In the genomic region with DNA sequence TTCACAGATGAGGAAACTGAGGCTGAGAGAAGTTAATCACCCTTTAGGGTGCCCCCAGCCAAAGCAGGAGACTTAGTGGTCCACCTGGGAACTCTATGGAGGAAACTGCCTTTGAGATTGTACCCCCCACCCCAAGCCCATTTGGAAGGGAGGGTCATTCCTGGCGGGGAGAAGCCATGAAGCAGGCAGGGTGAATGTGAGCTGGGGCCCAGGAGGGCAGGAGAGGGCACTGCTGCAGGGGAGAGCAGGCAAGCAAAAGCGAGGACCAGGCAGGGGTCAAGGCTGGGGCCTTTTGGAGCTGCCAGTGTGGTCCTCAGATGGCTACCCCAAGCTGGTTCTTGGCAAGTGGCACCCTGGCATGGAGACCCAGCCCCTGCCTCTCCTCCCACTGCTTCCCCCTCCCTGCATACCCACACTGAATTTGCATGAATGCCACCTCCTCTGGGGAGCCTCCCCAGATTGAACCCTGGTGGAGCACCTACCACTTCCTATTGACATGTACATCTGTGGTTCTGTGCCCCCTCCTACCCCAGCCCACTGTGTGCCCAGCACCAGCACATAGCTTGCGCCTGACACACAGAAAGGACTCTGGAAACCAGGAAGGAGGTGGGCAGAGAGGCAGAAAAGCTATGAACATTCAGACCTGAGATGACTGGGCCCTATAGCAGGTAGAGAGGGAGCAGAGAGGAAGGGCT, we compare ENCODE assay signal across 9 cellular contexts. TPM values are rescaled to one million over a fixed set of nuclear protein-coding genes. Genes with fewer than 3 reads are reported as not detected.
DNase-seq lines count a peak whose midpoint lies in the region; ATAC-seq, FAIRE-seq and TF ChIP-seq lines count a peak whose summit lies in the region.
"Had no signal": no experiment of that assay in that cellular context is flagged by ENCODE, and none has a peak within 500 bp of the region (broad histone marks: within the 10 kb centered on the region; RNA-seq: fewer than 3 reads in every experiment).

No MANE protein-coding gene starts in this region.

- H2AK5ac ChIP-seq in H1 (ENCODE audit: low read depth, low read length): no peak overlapping the region; the same call in 1 of the 2 replicates

- H3K23me2 ChIP-seq in H1 (ENCODE audit: low read depth, low read length): peaks cover 7% of the 10 kb centered on the region

- H3K27me3 ChIP-seq in SU-DHL-6 (ENCODE audit: low read length): no peaks in the 10 kb centered on the region
- H3K27me3 ChIP-seq in H1 (replicated peaks in 1 of 4; ENCODE audit: control insufficient read depth in 3 of 4, extremely low read depth in 1 of 4, insufficient read depth in 3 of 4, low read length in 3 of 4): peaks cover 0 to 26% (median 17%) of the 10 kb centered on the region in 4 experiments; a peak in 5 of 7 replicates
- peaks cover 3% of the 10 kb centered on the region for H3K27me3 ChIP-seq in rectal smooth muscle tissue (ENCODE audit: control insufficient read depth, insufficient read depth, low read length)

- H4K5ac ChIP-seq in H1 (ENCODE audit: insufficient read length, low read depth, low read length): no peak overlapping the region

- no peak for TF ChIP-seq CTCF in GM12865 (IDR thresholded peaks at IDR 0.05; ENCODE audit: insufficient read depth, low read depth, low read length, missing control alignments)
- TF ChIP-seq CTCF in SU-DHL-6 (IDR thresholded peaks at IDR 0.05; ENCODE audit: insufficient read depth, low read length, poor library complexity, severe bottlenecking): no peak
- no peak for TF ChIP-seq CTCF in H1 (IDR thresholded peaks at IDR 0.05; ENCODE audit: control extremely low read depth in 1 of 3, insufficient read depth in 1 of 3, low read depth in 1 of 3, low read length in 3 of 3)

- peak overlapping the region; percentile 80; the same call in 1 of the 2 replicates for H2BK20ac ChIP-seq in H1 (ENCODE audit: low read length)

- 0 out of 2 replicates have a peak overlapping the region, but pooled peaks have one; percentile 20 for H3K18ac ChIP-seq in H1 (ENCODE audit: extremely low read depth, low read length)

- peak overlapping the region; percentile 87 for H3K9ac ChIP-seq in SU-DHL-6 (ENCODE audit: low read length)
- no peak overlapping the region; a peak in 1 of 7 replicates for H3K9ac ChIP-seq in H1 (replicated peaks in 1 of 4; ENCODE audit: extremely low read depth in 1 of 4, low read depth in 3 of 4, low read length in 3 of 4)
- peak overlapping the region; percentile 10 for H3K9ac ChIP-seq in rectal smooth muscle tissue (ENCODE audit: low read length)

- peak overlapping the region; percentile 88; the same call in 1 of the 2 replicates for H2BK15ac ChIP-seq in H1 (ENCODE audit: low read length)

- DNase-seq in GM12865 (ENCODE audit: low read depth): no peak
- no peak for DNase-seq in H1 (ENCODE audit: low read depth in 1 of 2, low spot score in 2 of 2)
- DNase-seq in LoVo (ENCODE audit: low spot score): no peak
- no peak for DNase-seq in NCI-H2081 (lab: John Stamatoyannopoulos, UW)
- no peak for DNase-seq in HK-2 (ENCODE audit: unreplicated experiment)
- DNase-seq: gastrocnemius medialis had no signal

- no peaks in the 10 kb centered on the region for H4K20me1 ChIP-seq in SU-DHL-6 (ENCODE audit: low read depth, low read length)
- H4K20me1 ChIP-seq in H1 (replicated peaks in 1 of 2; ENCODE audit: control insufficient read depth in 1 of 2, insufficient read depth in 2 of 2, low read length in 2 of 2): peaks cover 2 to 6% of the 10 kb centered on the region in 2 experiments

- H3K36me3 ChIP-seq in SU-DHL-6 (ENCODE audit: low read length) (no peaks in the 10 kb centered on the region; the same call in 1 of the 2 replicates), H1 (ENCODE audit: control insufficient read depth in 2 of 4, insufficient read depth in 4 of 4, low read length in 3 of 4) (peaks cover 0 to 8% (median 2%) of the 10 kb centered on the region in 4 experiments; a peak in 2 of 8 replicates), rectal smooth muscle tissue (ENCODE audit: control insufficient read depth, insufficient read depth, low read length) (no peaks in the 10 kb centered on the region)
- H3K36me3 ChIP-seq: gastrocnemius medialis had no signal

- TF ChIP-seq EP300 in H1 (IDR thresholded peaks at IDR 0.05; ENCODE audit: borderline replicate concordance in 1 of 2, low read depth in 2 of 2, low read length in 2 of 2): no peak

- H4K8ac ChIP-seq in H1 (ENCODE audit: extremely low read depth, insufficient read depth, low read length): no peak overlapping the region

- no peak overlapping the region for H3K14ac ChIP-seq in H1 (ENCODE audit: insufficient read length)

- no peak for FAIRE-seq in H1 (lab: Jason Lieb, UNC)

- H2AFZ ChIP-seq in SU-DHL-6 (ENCODE audit: low read depth, low read length, severe bottlenecking) (no peak overlapping the region), H1 (ENCODE audit: low read length) (no peak overlapping the region)

- no peaks in the 10 kb centered on the region for H3K9me2 ChIP-seq in SU-DHL-6 (replicated peaks; ENCODE audit: insufficient read depth, low read length)

- H3K4me2 ChIP-seq in SU-DHL-6 (ENCODE audit: low read depth, low read length, poor library complexity, severe bottlenecking): peak overlapping the region; percentile 85
- peak overlapping the region; percentile 56 to 90; a peak in 2 of 4 replicates for H3K4me2 ChIP-seq in H1 (ENCODE audit: insufficient read depth in 1 of 2, low read depth in 2 of 2, low read length in 2 of 2)

- peaks cover 47% of the 10 kb centered on the region for H3F3A ChIP-seq in SU-DHL-6 (ENCODE audit: insufficient read depth)

- no peak for TF ChIP-seq POLR2A in H1 (IDR thresholded peaks at IDR 0.05; ENCODE audit: control extremely low read depth in 1 of 2, low read depth in 2 of 2, low read length in 2 of 2)

- CTCF ChIA-PET in H1 (lab: Charles Lee; ENCODE audit: partially characterized antibody): interaction anchor here (0.6 to 2.6 kb wide), 7 partner anchors 9 to 127 kb away, joined by 3 to 9 read pairs (median 5); no protein-coding TSS in a partner anchor

- TF ChIP-seq RAD21 in H1 (IDR thresholded peaks at IDR 0.05 in 1 of 2, conservative IDR thresholded peaks at IDR 0.05 in 1 of 2; ENCODE audit: low read depth in 2 of 2, low read length in 2 of 2): no peak

- peak overlapping the region; percentile 24 for H2BK120ac ChIP-seq in H1 (replicated peaks; ENCODE audit: low read depth, low read length)

- H3K79me2 ChIP-seq in SU-DHL-6 (ENCODE audit: insufficient read depth, low read length): peaks cover 45% of the 10 kb centered on the region
- H3K79me2 ChIP-seq in H1 (ENCODE audit: control insufficient read depth in 1 of 2, insufficient read depth in 2 of 2, low read length in 2 of 2): no peaks in the 10 kb centered on the region

- 85% methylated on average over 3 of the region's 3 CpGs; no CpG with 5 or more reads in 1 of the 2 experiments for WGBS in H1 (ENCODE audit: extremely low coverage in 1 of 2, insufficient coverage in 1 of 2, insufficient read length in 1 of 2, insufficient replicate concordance in 2 of 2, low coverage in 1 of 2, low lambda C conversion rate in 2 of 2, missing lambda C conversion rate in 1 of 2), 2 experiments

- no peak overlapping the region for H3K4ac ChIP-seq in H1 (replicated peaks; ENCODE audit: insufficient read length, low read depth, low read length)

- ATAC-seq in HG03521 (IDR thresholded peaks at IDR 0.05; ENCODE audit: unreplicated experiment): no peak

- H4K91ac ChIP-seq in H1 (replicated peaks; ENCODE audit: insufficient read length, low read length): peak overlapping the region; percentile 17

- H3K27ac ChIP-seq in SU-DHL-6 (ENCODE audit: low read depth, low read length): peak overlapping the region; percentile 95
- no peak overlapping the region for H3K27ac ChIP-seq in H1 (ENCODE audit: low read depth, low read length)
- no peak overlapping the region for H3K27ac ChIP-seq in rectal smooth muscle tissue (ENCODE audit: low read depth, low read length)

- H2BK5ac ChIP-seq in H1 (ENCODE audit: low read depth, low read length): peak overlapping the region; percentile 54; the same call in 1 of the 2 replicates

- no peak overlapping the region for H3K23ac ChIP-seq in H1 (ENCODE audit: insufficient read length)

- H3K4me1 ChIP-seq in H1 (replicated peaks in 1 of 4; ENCODE audit: control insufficient read depth in 3 of 4, insufficient read depth in 4 of 4, low read length in 3 of 4): peaks cover 0 to 31% (median 19%) of the 10 kb centered on the region in 4 experiments; a peak in 6 of 7 replicates
- no peaks in the 10 kb centered on the region for H3K4me1 ChIP-seq in rectal smooth muscle tissue (ENCODE audit: control insufficient read depth, insufficient read depth, low read length)

- no peaks in the 10 kb centered on the region for H3K79me1 ChIP-seq in H1 (ENCODE audit: low read depth, low read length)

- H3K56ac ChIP-seq in H1 (replicated peaks; ENCODE audit: insufficient read length, low read depth, low read length): no peak overlapping the region

- H3K4me3 ChIP-seq in GM12865 (ENCODE audit: low read depth, low read length): peak overlapping the region; percentile 87
- H3K4me3 ChIP-seq in SU-DHL-6 (ENCODE audit: insufficient read depth, low read length, poor library complexity, severe bottlenecking): peak overlapping the region; percentile 78
- peak overlapping the region in 1 of 4 experiments; percentile 94; a peak in 1 of 8 replicates for H3K4me3 ChIP-seq in H1 (ENCODE audit: extremely low read depth in 1 of 4, insufficient read depth in 2 of 4, low read depth in 3 of 4, low read length in 4 of 4)
- H3K4me3 ChIP-seq in rectal smooth muscle tissue (ENCODE audit: low read length): peak overlapping the region; percentile 34

- H3K9me3 ChIP-seq in SU-DHL-6 (ENCODE audit: insufficient read depth, low read length) (no peaks in the 10 kb centered on the region), H1 (ENCODE audit: insufficient read depth in 2 of 2, low read depth in 1 of 2, low read length in 1 of 2) (no peaks in the 10 kb centered on the region)
- H3K9me3 ChIP-seq: gastrocnemius medialis had no signal

- H2BK12ac ChIP-seq in H1 (ENCODE audit: low read depth, low read length): peak overlapping the region; percentile 82; the same call in 1 of the 2 replicates

- POLR2A ChIA-PET in H1 (lab: Charles Lee; ENCODE audit: partially characterized antibody): interaction anchor here (1.0 to 2.6 kb wide), 8 partner anchors 9 to 171 kb away, joined by 3 to 16 read pairs (median 4); a partner anchor contains a TSS

RNA-seq across cellular contexts. Expression of a gene that starts 1.0 kb away (rescaled TPM):
- total RNA-seq in H1 (2021; fragmentation: NEBNext Ultra II Directional; extraction: Animal tissue kit (Norgen Biotek cat#: 25700)): 73.1 and 77.6 TPM in 2 replicates
- polyA plus RNA-seq in H1 (2011; rRNA removed): 39.4 and 60.4 TPM in 2 replicates
- 44.5 TPM for polyA plus RNA-seq in H1 (2011; cell fraction: cytosol; rRNA removed)
- polyA plus RNA-seq in H1 (2011; cell fraction: nucleus; rRNA removed): 199 TPM
- polyA plus RNA-seq in H1 (2012, experiment 1 of 2): 27.4 to 67.3 TPM (median 60.1 TPM) in 4 replicates
- polyA plus RNA-seq in H1 (2012, experiment 2 of 2): 36.6 TPM
- polyA plus RNA-seq in H1 (2013, experiment 1 of 2): 74.5 TPM
- polyA plus RNA-seq in H1 (2013, experiment 2 of 2): 73.3 TPM
- 17.7 and 21.2 TPM in 2 replicates for polyA minus RNA-seq in H1 (2011; rRNA and poly(A)+ RNA removed)
- 35.7 TPM for polyA minus RNA-seq in H1 (2011; cell fraction: cytosol; rRNA and poly(A)+ RNA removed)
- 49.9 TPM for polyA minus RNA-seq in H1 (2011; cell fraction: nucleus; rRNA and poly(A)+ RNA removed)

RNA-seq across cellular contexts. Expression of a gene that starts 1.0 kb away (rescaled TPM):
- 2.0 and 2.8 TPM in 2 replicates for total RNA-seq in H1 (2021; fragmentation: NEBNext Ultra II Directional; extraction: Animal tissue kit (Norgen Biotek cat#: 25700))
- polyA plus RNA-seq in H1 (2011; rRNA removed): 1.00 and 3.0 TPM in 2 replicates
- 0.83 TPM for polyA plus RNA-seq in H1 (2011; cell fraction: cytosol; rRNA removed)
- polyA plus RNA-seq in H1 (2011; cell fraction: nucleus; rRNA removed): 5.4 TPM
- polyA plus RNA-seq in H1 (2012, experiment 1 of 2): 1.2 to 3.1 TPM (median 1.6 TPM) in 4 replicates
- polyA plus RNA-seq in H1 (2012, experiment 2 of 2): 0.49 TPM
- 2.3 TPM for polyA plus RNA-seq in H1 (2013, experiment 1 of 2)
- polyA plus RNA-seq in H1 (2013, experiment 2 of 2): 2.6 TPM
- polyA minus RNA-seq in H1 (2011; rRNA and poly(A)+ RNA removed): 0.83 and 2.0 TPM in 2 replicates
- not detected for polyA minus RNA-seq in H1 (2011; cell fraction: cytosol; rRNA and poly(A)+ RNA removed)
- 2.7 TPM for polyA minus RNA-seq in H1 (2011; cell fraction: nucleus; rRNA and poly(A)+ RNA removed)

RNA-seq across cellular contexts. Expression of a gene that starts 16.7 kb away (rescaled TPM):
- total RNA-seq in H1 (2021; fragmentation: NEBNext Ultra II Directional; extraction: Animal tissue kit (Norgen Biotek cat#: 25700)): not detected in 2 replicates
- polyA plus RNA-seq in H1 (2011; rRNA removed): not detected in 2 replicates
- not detected for polyA plus RNA-seq in H1 (2011; cell fraction: cytosol; rRNA removed)
- polyA plus RNA-seq in H1 (2011; cell fraction: nucleus; rRNA removed): not detected
- not detected in 4 replicates for polyA plus RNA-seq in H1 (2012, experiment 1 of 2)
- polyA plus RNA-seq in H1 (2012, experiment 2 of 2): not detected
- not detected for polyA plus RNA-seq in H1 (2013, experiment 1 of 2)
- polyA plus RNA-seq in H1 (2013, experiment 2 of 2): not detected
- not detected in 2 replicates for polyA minus RNA-seq in H1 (2011; rRNA and poly(A)+ RNA removed)
- polyA minus RNA-seq in H1 (2011; cell fraction: cytosol; rRNA and poly(A)+ RNA removed): not detected
- not detected for polyA minus RNA-seq in H1 (2011; cell fraction: nucleus; rRNA and poly(A)+ RNA removed)
- total RNA-seq: gastrocnemius medialis had no signal

RNA-seq across cellular contexts. Expression of a gene that starts 38.8 kb away (rescaled TPM):
- total RNA-seq in H1 (2021; fragmentation: NEBNext Ultra II Directional; extraction: Animal tissue kit (Norgen Biotek cat#: 25700)): 48.4 and 50.0 TPM in 2 replicates
- polyA plus RNA-seq in H1 (2011; rRNA removed): 139 and 209 TPM in 2 replicates
- 92.9 TPM for polyA plus RNA-seq in H1 (2011; cell fraction: cytosol; rRNA removed)
- 102 TPM for polyA plus RNA-seq in H1 (2011; cell fraction: nucleus; rRNA removed)
- polyA plus RNA-seq in H1 (2012, experiment 1 of 2): 32.5 to 57.4 TPM (median 51.2 TPM) in 4 replicates
- polyA plus RNA-seq in H1 (2012, experiment 2 of 2): 37.5 TPM
- 42.0 TPM for polyA plus RNA-seq in H1 (2013, experiment 1 of 2)
- polyA plus RNA-seq in H1 (2013, experiment 2 of 2): 51.5 TPM
- polyA minus RNA-seq in H1 (2011; rRNA and poly(A)+ RNA removed): 53.5 and 79.1 TPM in 2 replicates
- 28.6 TPM for polyA minus RNA-seq in H1 (2011; cell fraction: cytosol; rRNA and poly(A)+ RNA removed)
- 27.7 TPM for polyA minus RNA-seq in H1 (2011; cell fraction: nucleus; rRNA and poly(A)+ RNA removed)

RNA-seq across cellular contexts. Expression of a gene that starts 57.3 kb away (rescaled TPM):
- total RNA-seq in H1 (2021; fragmentation: NEBNext Ultra II Directional; extraction: Animal tissue kit (Norgen Biotek cat#: 25700)): 66.9 and 76.5 TPM in 2 replicates
- 147 and 170 TPM in 2 replicates for polyA plus RNA-seq in H1 (2011; rRNA removed)
- 150 TPM for polyA plus RNA-seq in H1 (2011; cell fraction: cytosol; rRNA removed)
- 168 TPM for polyA plus RNA-seq in H1 (2011; cell fraction: nucleus; rRNA removed)
- 50.8 to 96.9 TPM (median 88.1 TPM) in 4 replicates for polyA plus RNA-seq in H1 (2012, experiment 1 of 2)
- polyA plus RNA-seq in H1 (2012, experiment 2 of 2): 148 TPM
- 57.7 TPM for polyA plus RNA-seq in H1 (2013, experiment 1 of 2)
- 54.1 TPM for polyA plus RNA-seq in H1 (2013, experiment 2 of 2)
- polyA minus RNA-seq in H1 (2011; rRNA and poly(A)+ RNA removed): 110 and 113 TPM in 2 replicates
- polyA minus RNA-seq in H1 (2011; cell fraction: cytosol; rRNA and poly(A)+ RNA removed): 54.3 TPM
- polyA minus RNA-seq in H1 (2011; cell fraction: nucleus; rRNA and poly(A)+ RNA removed): 42.3 TPM

Comparison
In these comparisons a context has a peak if more than half of its experiments do, and no peak if none do; other contexts are left out.
1. H3K9ac ChIP-seq: peak in SU-DHL-6 (single experiment) and rectal smooth muscle tissue (single experiment); none in H1 (0 of 4).